12 cellular contexts compared by ENCODE assay signal in the genomic region with DNA sequence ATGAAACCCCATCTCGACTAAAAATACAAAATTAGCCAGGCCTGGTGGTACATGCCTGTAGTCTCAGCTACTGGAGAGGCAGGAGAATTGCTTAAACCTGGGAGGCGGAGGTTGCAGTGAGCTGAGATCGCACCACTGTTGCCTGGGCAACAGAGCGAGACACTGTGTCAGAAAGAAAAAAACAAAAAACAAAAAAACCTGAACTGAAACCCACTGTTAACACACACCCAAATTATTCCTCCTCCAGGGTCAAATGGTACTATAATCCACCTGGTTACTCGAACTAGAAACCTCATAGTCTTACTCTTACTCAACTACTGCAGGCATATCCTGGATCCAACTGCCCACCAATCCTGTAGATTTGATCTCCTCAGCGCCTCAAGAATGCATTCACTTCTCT. TPM values are rescaled to one million over a fixed set of nuclear protein-coding genes. Genes with fewer than 3 reads are reported as not detected.
DNase-seq lines count a peak whose midpoint lies in the region; ATAC-seq lines count a peak whose summit lies in the region.
"Had no signal": no experiment of that assay in that cellular context is flagged by ENCODE, and none has a peak within 500 bp of the region (broad histone marks: within the 10 kb centered on the region; RNA-seq: fewer than 3 reads in every experiment).

No MANE protein-coding gene starts in this region.

- DNase-seq in germinal center (ENCODE audit: low spot score): peak; percentile 70
- no peak for DNase-seq in HT-29 (ENCODE audit: low spot score)
- no peak for DNase-seq in activated effector memory CD4-positive, alpha-beta T cell treated with anti-CD3 and anti-CD28 coated beads, Interleukin-2, amount 50 U/mL, for 16 hours
- no peak for DNase-seq in dedifferentiated amniotic fluid mesenchymal stem cell (ENCODE audit: extremely low spot score)
- no peak for DNase-seq in NOMO-1 (lab: John Stamatoyannopoulos, UW; ENCODE audit: unreplicated experiment in 2 of 2)
- DNase-seq: activated T-cell treated with anti-CD3 and anti-CD28 coated beads, Interleukin-2, amount 50 U/mL, for 4 hours; stimulated activated CD4-positive, alpha-beta T cell treated with anti-CD3 and anti-CD28 coated beads, Interleukin-4, amount 100 ng/mL, for 4 hours; SW 1271; upper lobe of right lung had no signal

- ATAC-seq in GM18867 (IDR thresholded peaks at IDR 0.05; ENCODE audit: unreplicated experiment): peak; percentile 91
- ATAC-seq in GM21515 (IDR thresholded peaks at IDR 0.05; ENCODE audit: unreplicated experiment): peak; percentile 90
- peak; percentile 82 for ATAC-seq in HG03103 (IDR thresholded peaks at IDR 0.05; ENCODE audit: low read depth, unreplicated experiment)
- ATAC-seq: activated T-cell treated with anti-CD3 and anti-CD28 coated beads, Interleukin-2, amount 50 U/mL, for 4 hours; upper lobe of right lung had no signal

RNA-seq across cellular contexts. Expression of a gene that starts 35.5 kb away (rescaled TPM):
- total RNA-seq in HT-29 (2014; rRNA removed; shearing (Covaris generic)): 27.5 and 33.9 TPM in 2 replicates
